16 cellular contexts compared by ENCODE assay signal in genomic region chr11:76362716-76363115, GRCh38.
"Had no signal": no experiment of that assay in that cellular context is flagged by ENCODE, and none has a peak within 500 bp of the region (broad histone marks: within the 10 kb centered on the region; RNA-seq: fewer than 3 reads in every experiment).

No MANE protein-coding gene starts in this region.

- H3K27ac ChIP-seq: dorsolateral prefrontal cortex, lower lobe of right lung, neural progenitor cell, psoas muscle, sigmoid colon, suprapubic skin, thyroid gland had no signal

- H3K4me1 ChIP-seq: neural progenitor cell had no signal

- H3K9me3 Mint-ChIP-seq: immature natural killer cell; naive thymus-derived CD8-positive, alpha-beta T cell; neural progenitor cell; stimulated activated naive B cell treated with anti-CD40 and anti-IgM and Interleukin-4, amounts not matched to agents 10 μg/mL and 1 μg/mL and 100 μg/mL, for 72 hours; stimulated activated naive CD8-positive, alpha-beta T cell treated with anti-CD3 and anti-CD28 coated beads, Interleukin-15, Interleukin-2, amounts not matched to agents 100 ng/mL and 50 ng/mL, for 24 hours; type B pancreatic cell had no signal

- ATAC-seq: left ventricle myocardium superior; lower lobe of right lung; naive thymus-derived CD8-positive, alpha-beta T cell; psoas muscle; right cardiac atrium; stimulated activated naive B cell treated with anti-CD40 and anti-IgM and Interleukin-4, amounts not matched to agents 10 μg/mL and 1 μg/mL and 100 μg/mL, for 72 hours had no signal

- H3K27ac Mint-ChIP-seq: neural progenitor cell; stimulated activated naive B cell treated with anti-CD40 and anti-IgM and Interleukin-4, amounts not matched to agents 10 μg/mL and 1 μg/mL and 100 μg/mL, for 72 hours; stimulated activated naive CD8-positive, alpha-beta T cell treated with anti-CD3 and anti-CD28 coated beads, Interleukin-15, Interleukin-2, amounts not matched to agents 100 ng/mL and 50 ng/mL, for 24 hours; type B pancreatic cell had no signal

- DNase-seq: dorsolateral prefrontal cortex; effector CD4-positive, alpha-beta T cell; hypothalamus; immature natural killer cell; left ventricle myocardium superior; lower lobe of right lung; naive thymus-derived CD8-positive, alpha-beta T cell; psoas muscle; right cardiac atrium; sigmoid colon; stimulated activated naive B cell treated with anti-CD40 and anti-IgM and Interleukin-4, amounts not matched to agents 10 μg/mL and 1 μg/mL and 100 μg/mL, for 72 hours; thyroid gland had no signal

- H3K4me3 Mint-ChIP-seq: immature natural killer cell; naive thymus-derived CD8-positive, alpha-beta T cell; neural progenitor cell; stimulated activated naive B cell treated with anti-CD40 and anti-IgM and Interleukin-4, amounts not matched to agents 10 μg/mL and 1 μg/mL and 100 μg/mL, for 72 hours; stimulated activated naive CD8-positive, alpha-beta T cell treated with anti-CD3 and anti-CD28 coated beads, Interleukin-15, Interleukin-2, amounts not matched to agents 100 ng/mL and 50 ng/mL, for 24 hours; type B pancreatic cell had no signal

- H3K27me3 ChIP-seq: dorsolateral prefrontal cortex, neural progenitor cell, sigmoid colon, suprapubic skin, thyroid gland had no signal

- H3K27me3 Mint-ChIP-seq: naive thymus-derived CD8-positive, alpha-beta T cell; stimulated activated naive B cell treated with anti-CD40 and anti-IgM and Interleukin-4, amounts not matched to agents 10 μg/mL and 1 μg/mL and 100 μg/mL, for 72 hours; stimulated activated naive CD8-positive, alpha-beta T cell treated with anti-CD3 and anti-CD28 coated beads, Interleukin-15, Interleukin-2, amounts not matched to agents 100 ng/mL and 50 ng/mL, for 24 hours; type B pancreatic cell had no signal

- H3K9me3 ChIP-seq: lower lobe of right lung, psoas muscle, sigmoid colon, suprapubic skin, thyroid gland had no signal

- H3K36me3 ChIP-seq: neural progenitor cell, thyroid gland had no signal

- H3K4me3 ChIP-seq: dorsolateral prefrontal cortex, lower lobe of right lung, neural progenitor cell, psoas muscle, sigmoid colon, suprapubic skin, thyroid gland had no signal
